In the genomic region with DNA sequence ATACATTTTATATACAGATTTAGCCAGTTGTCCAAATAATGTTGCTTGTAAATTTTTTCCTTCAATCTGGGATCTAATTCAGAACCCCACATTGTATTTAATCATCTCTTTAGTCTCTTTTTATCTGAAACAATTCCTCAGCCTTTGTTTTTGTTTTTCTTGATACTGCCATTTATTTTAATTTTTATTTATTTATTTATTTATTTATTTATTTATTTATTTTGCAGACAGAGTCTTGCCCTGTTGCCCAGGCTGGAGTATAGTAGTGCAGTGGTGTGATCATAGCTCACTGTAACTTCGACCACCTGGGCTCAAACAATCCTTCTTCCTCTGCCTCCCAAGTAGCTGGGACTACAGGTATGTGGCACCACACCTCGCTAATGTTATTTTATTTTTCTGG, we compare ENCODE assay signal across 34 cellular contexts.
"Had no signal": no experiment of that assay in that cellular context is flagged by ENCODE, and none has a peak within 500 bp of the region (broad histone marks: within the 10 kb centered on the region; RNA-seq: fewer than 3 reads in every experiment).

No MANE protein-coding gene starts in this region.

- H3K4me3 ChIP-seq: adrenal gland, ascending aorta, body of pancreas, breast epithelium, cardiac muscle cell had no signal

- DNase-seq: activated effector memory CD4-positive, alpha-beta T cell treated with anti-CD3 and anti-CD28 coated beads, Interleukin-2, amount 50 U/mL, for 16 hours; activated effector memory CD4-positive, alpha-beta T cell treated with Interleukin-2 at 50 U/mL for 16 hours; activated gamma-delta T cell; activated gamma-delta T cell treated with Interleukin-2 at 50 U/mL for 16 hours; activated naive CD4-positive, alpha-beta T cell; activated naive CD4-positive, alpha-beta T cell treated with anti-CD3 and anti-CD28 coated beads for 36 hours; activated naive CD4-positive, alpha-beta T cell treated with anti-CD3 and anti-CD28 coated beads, Interleukin-2, amount 10 ng/mL, durations not matched to agents 7 days and 5 days; activated naive CD4-positive, alpha-beta T cell treated with anti-CD3 and anti-CD28 coated beads, Interleukin-2, amount 50 U/mL, for 16 hours; activated naive CD4-positive, alpha-beta T cell treated with Interleukin-2 at 50 U/mL for 16 hours; activated naive CD8-positive, alpha-beta T cell treated with anti-CD3 and anti-CD28 coated beads for 36 hours; activated naive CD8-positive, alpha-beta T cell treated with anti-CD3 and anti-CD28 coated beads, Interleukin-2, amount 10 ng/mL, durations not matched to agents 7 days and 5 days; activated naive CD8-positive, alpha-beta T cell treated with anti-CD3 and anti-CD28 coated beads, Interleukin-2, amount 50 U/mL, for 24 hours; activated T-cell treated with anti-CD3 and anti-CD28 coated beads, Interleukin-2, amount 50 U/mL, for 1 hour; activated T-cell treated with anti-CD3 and anti-CD28 coated beads, Interleukin-2, amount 50 U/mL, for 24 hours; activated T-cell treated with anti-CD3 and anti-CD28 coated beads, Interleukin-2, amount 50 U/mL, for 4 hours; activated T-cell treated with anti-CD3 and anti-CD28 coated beads, Interleukin-2, amount 50 U/mL, for 48 hours; activated T-cell treated with anti-CD3 and anti-CD28 coated beads, Interleukin-2, amount 50 U/mL, for 72 hours; adrenal gland; amniotic stem cell; amygdala; anterior cingulate cortex; aorta; body of pancreas; brain microvascular endothelial cell; caudate nucleus; central memory CD4-positive, alpha-beta T cell; cerebellar nuclear complex had no signal

- H3K9me3 ChIP-seq: adrenal gland, ascending aorta, body of pancreas, breast epithelium had no signal

- FAIRE-seq: astrocyte, bronchial epithelial cell had no signal

- H3K27ac ChIP-seq: adrenal gland, ascending aorta, body of pancreas, brain microvascular endothelial cell, breast epithelium, cardiac muscle cell had no signal

- H3K27me3 ChIP-seq: ascending aorta, body of pancreas, brain microvascular endothelial cell, breast epithelium, cardiac muscle cell had no signal

- ATAC-seq: activated naive CD4-positive, alpha-beta T cell treated with anti-CD3 and anti-CD28 coated beads, Interleukin-2, amount 50 U/mL, for 72 hours; activated naive CD8-positive, alpha-beta T cell treated with anti-CD3 and anti-CD28 coated beads, Interleukin-2, amount 50 U/mL, for 24 hours; activated T-cell treated with anti-CD3 and anti-CD28 coated beads, Interleukin-2, amount 50 U/mL, for 4 hours; activated T-cell treated with anti-CD3 and anti-CD28 coated beads, Interleukin-2, amount 50 U/mL, for 72 hours; activated T-helper 17 cell treated with anti-CD3 and anti-CD28 coated beads, Interleukin-2, amount 50 U/mL, for 72 hours; body of pancreas had no signal

- H3K4me1 ChIP-seq: adrenal gland, ascending aorta, body of pancreas, breast epithelium had no signal

- H3K36me3 ChIP-seq: adrenal gland, ascending aorta, brain microvascular endothelial cell, breast epithelium, cardiac muscle cell had no signal
